ENCODE assay signal across 17 cellular contexts in the genomic region with DNA sequence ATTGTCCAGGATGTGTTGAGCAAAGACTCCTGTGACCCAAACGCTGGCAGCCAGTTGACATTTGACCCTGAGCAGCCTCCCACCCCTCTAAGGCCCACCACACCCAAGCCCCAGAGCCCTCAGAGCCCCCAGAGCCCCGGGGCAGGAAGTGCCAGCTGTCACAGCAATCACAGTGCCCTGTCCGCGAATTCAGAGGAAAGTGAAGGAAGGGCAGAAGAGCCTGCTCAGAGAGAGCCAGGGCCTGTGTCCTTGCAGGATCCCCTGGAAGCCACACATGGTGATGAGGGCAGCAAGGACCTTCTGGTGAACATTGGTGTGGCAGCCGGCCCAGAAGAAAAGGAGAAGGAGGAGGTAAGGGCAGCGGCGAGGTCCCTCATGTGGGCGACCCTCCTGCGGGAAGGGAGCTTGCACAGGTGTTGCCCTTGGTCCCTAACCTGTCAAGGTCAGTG.
DNase-seq lines count a peak whose midpoint lies in the region; ATAC-seq and TF ChIP-seq lines count a peak whose summit lies in the region.
"Had no signal": no experiment of that assay in that cellular context is flagged by ENCODE, and none has a peak within 500 bp of the region (broad histone marks: within the 10 kb centered on the region; RNA-seq: fewer than 3 reads in every experiment).

No MANE protein-coding gene starts in this region.

- CTCF ChIA-PET in activated CD8-positive, alpha-beta T cell treated with anti-CD3 and anti-CD28 coated beads, Interleukin-2, amount 10 ng/mL, durations not matched to agents 7 days and 5 days (lab: Charles Lee), result interaction anchor here (1.6 to 6.0 kb wide), 3 partner anchors 20 to 203 kb away, joined by 4 to 82 read pairs (median 16); no protein-coding TSS in a partner anchor

- peak overlapping the region; percentile 30 for H3K4me3 ChIP-seq in GM12864 (ENCODE audit: low read depth, low read length)
- H3K4me3 ChIP-seq: hepatocyte, lung had no signal

- H3K4me1 Mint-ChIP-seq in activated CD8-positive, alpha-beta T cell treated with anti-CD3 and anti-CD28 coated beads, Interleukin-2, amount 10 ng/mL, durations not matched to agents 7 days and 5 days (ENCODE audit: low read depth), result peaks cover 30% of the 10 kb centered on the region
- H3K4me1 Mint-ChIP-seq in naive thymus-derived CD8-positive, alpha-beta T cell, result peaks cover 8 to 41% (median 32%) of the 10 kb centered on the region in 4 donors

- H3K36me3 Mint-ChIP-seq in activated CD8-positive, alpha-beta T cell treated with anti-CD3 and anti-CD28 coated beads, Interleukin-2, amount 10 ng/mL, durations not matched to agents 7 days and 5 days (ENCODE audit: low read depth), result no peaks in the 10 kb centered on the region
- H3K36me3 Mint-ChIP-seq in naive thymus-derived CD8-positive, alpha-beta T cell, result no peaks in the 10 kb centered on the region

- ATAC-seq in GM19463 (IDR thresholded peaks at IDR 0.05; ENCODE audit: unreplicated experiment) (peak; percentile 14), HG02973 (IDR thresholded peaks at IDR 0.05; ENCODE audit: unreplicated experiment) (no peak)
- peak; percentile 22 for ATAC-seq in activated CD8-positive, alpha-beta T cell treated with anti-CD3 and anti-CD28 coated beads, Interleukin-2, amount 10 ng/mL, durations not matched to agents 7 days and 5 days
- ATAC-seq in naive thymus-derived CD8-positive, alpha-beta T cell, result peak; percentile 30 to 52

- DNase-seq in GM12864 (ENCODE audit: low read depth), result no peak
- DNase-seq in activated CD8-positive, alpha-beta T cell treated with anti-CD3 and anti-CD28 coated beads, Interleukin-2, amount 10 ng/mL, durations not matched to agents 7 days and 5 days, result no peak
- DNase-seq in naive thymus-derived CD8-positive, alpha-beta T cell, result peak in 2 of 10 donors; percentile 24 to 27
- DNase-seq in AG20443 (ENCODE audit: low spot score), result no peak
- no peak for DNase-seq in pons (ENCODE audit: low spot score)
- DNase-seq in NCI-H1694 treated with DMSO at 0.1 percent for 48 hours (lab: John Stamatoyannopoulos, UW), result no peak
- DNase-seq: activated naive CD4-positive, alpha-beta T cell treated with anti-CD3 and anti-CD28 coated beads, Interleukin-2, amount 50 U/mL, for 16 hours; COR-L47; NCI-H1417; NCI-H524; occipital lobe; small intestine; T-helper 9 cell had no signal

- no peaks in the 10 kb centered on the region for H3K27me3 Mint-ChIP-seq in activated CD8-positive, alpha-beta T cell treated with anti-CD3 and anti-CD28 coated beads, Interleukin-2, amount 10 ng/mL, durations not matched to agents 7 days and 5 days (ENCODE audit: low read depth)
- H3K27me3 Mint-ChIP-seq in naive thymus-derived CD8-positive, alpha-beta T cell, result no peaks in the 10 kb centered on the region

- POLR2A ChIA-PET in activated CD8-positive, alpha-beta T cell treated with anti-CD3 and anti-CD28 coated beads, Interleukin-2, amount 10 ng/mL, durations not matched to agents 7 days and 5 days (lab: Charles Lee), result interaction anchor here (0.6 kb wide), 1 partner anchor 27 kb away, joined by 4 read pairs; no protein-coding TSS in a partner anchor
- POLR2A ChIA-PET in naive thymus-derived CD8-positive, alpha-beta T cell (lab: Charles Lee), result interaction anchor here (1.3 to 2.3 kb wide), 3 partner anchors 27 to 288 kb away, joined by 3 to 8 read pairs (median 5); a partner anchor contains a TSS

- peak overlapping the region; percentile 69 for H3K4me3 Mint-ChIP-seq in activated CD8-positive, alpha-beta T cell treated with anti-CD3 and anti-CD28 coated beads, Interleukin-2, amount 10 ng/mL, durations not matched to agents 7 days and 5 days
- peak overlapping the region; percentile 74 to 92 (median 84) for H3K4me3 Mint-ChIP-seq in naive thymus-derived CD8-positive, alpha-beta T cell

- H3K27ac Mint-ChIP-seq in activated CD8-positive, alpha-beta T cell treated with anti-CD3 and anti-CD28 coated beads, Interleukin-2, amount 10 ng/mL, durations not matched to agents 7 days and 5 days, result peak overlapping the region; percentile 84
- peak overlapping the region in 9 of 10 donors; percentile 82 to 94 (median 88) for H3K27ac Mint-ChIP-seq in naive thymus-derived CD8-positive, alpha-beta T cell

- H3K9me3 Mint-ChIP-seq in activated CD8-positive, alpha-beta T cell treated with anti-CD3 and anti-CD28 coated beads, Interleukin-2, amount 10 ng/mL, durations not matched to agents 7 days and 5 days (ENCODE audit: insufficient read depth), result no peaks in the 10 kb centered on the region
- no peaks in the 10 kb centered on the region for H3K9me3 Mint-ChIP-seq in naive thymus-derived CD8-positive, alpha-beta T cell

- no peak for TF ChIP-seq CTCF in GM12864 (IDR thresholded peaks at IDR 0.05; ENCODE audit: low read depth, low read length, missing control alignments)
